Comparison of ENCODE assay signal across 14 cellular contexts in the genomic region with DNA sequence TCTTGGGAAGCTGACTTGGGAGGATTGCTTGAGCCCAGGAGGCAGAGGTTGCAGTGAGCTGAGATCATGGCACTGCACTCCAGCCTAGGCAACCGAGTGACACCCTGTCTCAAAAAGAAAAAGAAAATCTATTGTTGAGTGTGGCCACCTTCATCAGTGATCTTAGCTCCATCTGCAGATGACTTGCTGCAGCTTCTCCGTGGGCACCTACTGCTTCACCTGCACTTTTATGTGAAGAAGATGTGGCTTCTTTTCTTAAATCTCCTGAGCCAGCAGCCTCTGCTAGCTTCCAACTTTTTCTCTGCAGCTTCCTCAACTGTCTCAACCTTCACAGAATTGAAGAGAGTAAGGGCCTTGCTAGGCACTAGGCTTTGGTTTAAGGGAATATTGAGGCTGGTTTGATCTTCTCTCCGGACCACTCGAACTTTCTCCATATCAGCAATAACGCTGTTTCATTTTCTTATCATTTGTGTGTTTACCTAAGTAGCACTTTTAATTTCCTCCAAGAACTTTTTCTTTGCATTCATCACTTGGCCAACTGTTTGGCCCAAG. TPM values are rescaled to one million over a fixed set of nuclear protein-coding genes. Genes with fewer than 3 reads are reported as not detected.
DNase-seq lines count a peak whose midpoint lies in the region; ATAC-seq and TF ChIP-seq lines count a peak whose summit lies in the region.
"Had no signal": no experiment of that assay in that cellular context is flagged by ENCODE, and none has a peak within 500 bp of the region (broad histone marks: within the 10 kb centered on the region; RNA-seq: fewer than 3 reads in every experiment).

No MANE protein-coding gene starts in this region.

- H3K4me3 Mint-ChIP-seq in CD4-positive, alpha-beta memory T cell: peak overlapping the region; percentile 37 to 84 (median 72)
- H3K4me3 Mint-ChIP-seq in activated T-cell treated with anti-CD3 and anti-CD28 coated beads, Interleukin-2, amount 50 U/mL, for 72 hours: peak overlapping the region; percentile 75 to 79
- peak overlapping the region; percentile 74 for H3K4me3 Mint-ChIP-seq in natural killer cell treated with Interleukin-12 subunit alpha and Interleukin-12 subunit beta and Interleukin-15 and Interleukin-18, amount 100 ng/mL, for 72 hours

- TF ChIP-seq POLR2A in heart left ventricle (IDR thresholded peaks at IDR 0.05): no peak

- intact Hi-C loops in CD4-positive, alpha-beta memory T cell (cut with micrococcal nuclease): loop anchor here (5.0 kb wide), 1 partner anchor 44 kb away; no protein-coding TSS in a partner anchor
- intact Hi-C loops in heart left ventricle (cut with DNase I): no loop called here

- ATAC-seq in GM19025 (IDR thresholded peaks at IDR 0.05; ENCODE audit: low read depth, unreplicated experiment) (peak; percentile 10), GM21367 (IDR thresholded peaks at IDR 0.05; ENCODE audit: unreplicated experiment) (no peak), heart left ventricle (no peak)
- peak; percentile 20 to 41 for ATAC-seq in activated T-cell treated with anti-CD3 and anti-CD28 coated beads, Interleukin-2, amount 50 U/mL, for 72 hours (replicated peaks in 1 of 2)
- ATAC-seq in natural killer cell treated with Interleukin-12 subunit alpha and Interleukin-12 subunit beta and Interleukin-15 and Interleukin-18, amount 100 ng/mL, for 72 hours: no peak

- H3K27ac Mint-ChIP-seq in CD4-positive, alpha-beta memory T cell: peak overlapping the region; percentile 49 to 95 (median 87)
- H3K27ac Mint-ChIP-seq in activated T-cell treated with anti-CD3 and anti-CD28 coated beads, Interleukin-2, amount 50 U/mL, for 72 hours: peak overlapping the region; percentile 40
- peak overlapping the region; percentile 58 to 63 for H3K27ac Mint-ChIP-seq in natural killer cell treated with Interleukin-12 subunit alpha and Interleukin-12 subunit beta and Interleukin-15 and Interleukin-18, amount 100 ng/mL, for 72 hours

- CTCF ChIA-PET in CD4-positive, alpha-beta memory T cell (lab: Charles Lee; ENCODE audit: partially characterized antibody): interaction anchor here (1.0 to 2.6 kb wide), 5 partner anchors 25 to 82 kb away, joined by 3 to 8 read pairs (median 5); no protein-coding TSS in a partner anchor

- H3K36me3 ChIP-seq in CD4-positive, alpha-beta memory T cell (ENCODE audit: insufficient read depth, low read length): no peaks in the 10 kb centered on the region
- peaks cover 0 to 8% (median 0%) of the 10 kb centered on the region in 9 donors for H3K36me3 ChIP-seq in heart left ventricle
- H3K36me3 ChIP-seq: HAP-1 had no signal

- H3K4me1 Mint-ChIP-seq in CD4-positive, alpha-beta memory T cell: peaks cover 26 to 57% (median 44%) of the 10 kb centered on the region in 4 donors
- H3K4me1 Mint-ChIP-seq in activated T-cell treated with anti-CD3 and anti-CD28 coated beads, Interleukin-2, amount 50 U/mL, for 72 hours (ENCODE audit: low read depth): peaks cover 61% of the 10 kb centered on the region
- peaks cover 29 to 35% of the 10 kb centered on the region in 2 donors for H3K4me1 Mint-ChIP-seq in natural killer cell treated with Interleukin-12 subunit alpha and Interleukin-12 subunit beta and Interleukin-15 and Interleukin-18, amount 100 ng/mL, for 72 hours (ENCODE audit: low read depth in 2 of 2)

- peak in 1 of 5 donors; percentile 5 for DNase-seq in CD4-positive, alpha-beta memory T cell
- DNase-seq in activated T-cell treated with anti-CD3 and anti-CD28 coated beads, Interleukin-2, amount 50 U/mL, for 72 hours: peak; percentile 10 to 16
- DNase-seq in natural killer cell treated with Interleukin-12 subunit alpha and Interleukin-12 subunit beta and Interleukin-15 and Interleukin-18, amount 100 ng/mL, for 72 hours (ENCODE audit: low spot score): peak; percentile 38
- DNase-seq in occipital lobe (lab: John Stamatoyannopoulos, UW): no peak
- no peak for DNase-seq in GM10266 (ENCODE audit: extremely low spot score)
- DNase-seq in heart left ventricle: no peak
- DNase-seq: central memory CD4-positive, alpha-beta T cell; IMR-90; NCI-H1417 treated with DMSO at 0.1 percent for 48 hours; NCI-H526; stimulated activated CD4-positive, alpha-beta T cell treated with anti-CD3 and anti-CD28 coated beads, Interleukin-4, amount 100 ng/mL, for 1 hour had no signal

- peaks cover 0 to 3% (median 0%) of the 10 kb centered on the region in 8 donors for H3K9me3 Mint-ChIP-seq in CD4-positive, alpha-beta memory T cell
- no peaks in the 10 kb centered on the region for H3K9me3 Mint-ChIP-seq in activated T-cell treated with anti-CD3 and anti-CD28 coated beads, Interleukin-2, amount 50 U/mL, for 72 hours
- no peaks in the 10 kb centered on the region for H3K9me3 Mint-ChIP-seq in natural killer cell treated with Interleukin-12 subunit alpha and Interleukin-12 subunit beta and Interleukin-15 and Interleukin-18, amount 100 ng/mL, for 72 hours

- WGBS in heart left ventricle, 4 donors: 88 to 91% (median 89%) methylated on average over 5 of the region's 5 CpGs

- H3K36me3 Mint-ChIP-seq in CD4-positive, alpha-beta memory T cell: peaks cover 17 to 25% of the 10 kb centered on the region in 2 donors
- peaks cover 5 to 10% of the 10 kb centered on the region in 2 donors for H3K36me3 Mint-ChIP-seq in activated T-cell treated with anti-CD3 and anti-CD28 coated beads, Interleukin-2, amount 50 U/mL, for 72 hours (ENCODE audit: insufficient read depth in 2 of 2)
- H3K36me3 Mint-ChIP-seq in natural killer cell treated with Interleukin-12 subunit alpha and Interleukin-12 subunit beta and Interleukin-15 and Interleukin-18, amount 100 ng/mL, for 72 hours: no peaks in the 10 kb centered on the region

- no peaks in the 10 kb centered on the region for H3K27me3 ChIP-seq in CD4-positive, alpha-beta memory T cell (ENCODE audit: insufficient read depth, low read length)
- no peaks in the 10 kb centered on the region for H3K27me3 ChIP-seq in heart left ventricle

- no peak for TF ChIP-seq CTCF in GM10266 (IDR thresholded peaks at IDR 0.05; ENCODE audit: control insufficient read depth, insufficient read depth, low read depth, missing control alignments)
- no peak for TF ChIP-seq CTCF in heart left ventricle (IDR thresholded peaks at IDR 0.05)

- H3K4me1 ChIP-seq in CD4-positive, alpha-beta memory T cell (ENCODE audit: insufficient read depth, low read length): peaks cover 47% of the 10 kb centered on the region
- peaks cover 0 to 30% (median 12%) of the 10 kb centered on the region in 12 donors for H3K4me1 ChIP-seq in heart left ventricle

- POLR2A ChIA-PET in CD4-positive, alpha-beta memory T cell (lab: Charles Lee; ENCODE audit: partially characterized antibody): interaction anchor here (0.7 to 1.6 kb wide), 7 partner anchors 10 to 42 kb away, joined by 3 to 9 read pairs (median 3); no protein-coding TSS in a partner anchor

- H3K27me3 Mint-ChIP-seq in CD4-positive, alpha-beta memory T cell: no peaks in the 10 kb centered on the region
- H3K27me3 Mint-ChIP-seq in activated T-cell treated with anti-CD3 and anti-CD28 coated beads, Interleukin-2, amount 50 U/mL, for 72 hours (ENCODE audit: low read depth): no peaks in the 10 kb centered on the region
- H3K27me3 Mint-ChIP-seq in natural killer cell treated with Interleukin-12 subunit alpha and Interleukin-12 subunit beta and Interleukin-15 and Interleukin-18, amount 100 ng/mL, for 72 hours: no peaks in the 10 kb centered on the region

- peak overlapping the region in 1 of 2 donors; percentile 3 for H3K4me3 ChIP-seq in CD4-positive, alpha-beta memory T cell (ENCODE audit: low read length in 2 of 2)
- peak overlapping the region in 1 of 12 donors; percentile 24 for H3K4me3 ChIP-seq in heart left ventricle
- H3K4me3 ChIP-seq: HAP-1 had no signal

- peak overlapping the region; percentile 27 for H3K27ac ChIP-seq in CD4-positive, alpha-beta memory T cell (ENCODE audit: low read depth, low read length)
- peak overlapping the region in 1 of 12 donors; percentile 61 for H3K27ac ChIP-seq in heart left ventricle

- no peaks in the 10 kb centered on the region for H3K9me3 ChIP-seq in CD4-positive, alpha-beta memory T cell (ENCODE audit: control insufficient read depth in 1 of 2, low read length in 2 of 2)
- peaks cover 0 to 2% (median 0%) of the 10 kb centered on the region in 12 donors for H3K9me3 ChIP-seq in heart left ventricle

RNA-seq across cellular contexts. Expression of gene AGPAT3, which starts 28.0 kb away (rescaled TPM):
- 10 to 100 TPM; 72.4 to 76.7 TPM for total RNA-seq in CD4-positive, alpha-beta memory T cell
- 10 to 100 TPM; 16.0 to 21.0 TPM for polyA plus RNA-seq in CD4-positive, alpha-beta memory T cell
- total RNA-seq in activated T-cell treated with anti-CD3 and anti-CD28 coated beads, Interleukin-2, amount 50 U/mL, for 72 hours: 10 to 100 TPM; 86.1 to 87.1 TPM
- 100 to 1,000 TPM in 1 of 2 donors, 10 to 100 TPM in 1; 66.8 to 115 TPM for total RNA-seq in natural killer cell treated with Interleukin-12 subunit alpha and Interleukin-12 subunit beta and Interleukin-15 and Interleukin-18, amount 100 ng/mL, for 72 hours
- 34.9 TPM for total RNA-seq in occipital lobe
- 10 to 100 TPM; 48.7 to 86.0 (median 65.5) TPM for total RNA-seq in heart left ventricle
- polyA plus RNA-seq in heart left ventricle: 10 to 100 TPM; 26.6 to 51.3 TPM

Comparison
In these comparisons a context has a peak if more than half of its experiments do, and no peak if none do; other contexts are left out.
1. DNase-seq: peak in activated T-cell treated with anti-CD3 and anti-CD28 coated beads, Interleukin-2, amount 50 U/mL, for 72 hours (2 of 2) and natural killer cell treated with Interleukin-12 subunit alpha and Interleukin-12 subunit beta and Interleukin-15 and Interleukin-18, amount 100 ng/mL, for 72 hours (single experiment); none in occipital lobe (single experiment), GM10266 (single experiment) and heart left ventricle (0 of 5).
2. ATAC-seq: peak in GM19025 (single experiment) and activated T-cell treated with anti-CD3 and anti-CD28 coated beads, Interleukin-2, amount 50 U/mL, for 72 hours (2 of 2); none in natural killer cell treated with Interleukin-12 subunit alpha and Interleukin-12 subunit beta and Interleukin-15 and Interleukin-18, amount 100 ng/mL, for 72 hours (0 of 2), GM21367 (single experiment) and heart left ventricle (0 of 4).
3. Peak in every context shown above with its lines, with median percentiles within 50 percentile points of each other: H3K27ac Mint-ChIP-seq and H3K4me3 Mint-ChIP-seq.